In genomic region chr9:68980341-68980914, GRCh38 we compare ENCODE assay signal across 19 cellular contexts. TPM values are rescaled to one million over a fixed set of nuclear protein-coding genes. Genes with fewer than 3 reads are reported as not detected.
A peak's percentile ranks its signal among the peaks of the same experiment; 100 is the strongest.
DNase-seq lines count a peak whose midpoint lies in the region; ATAC-seq and TF ChIP-seq lines count a peak whose summit lies in the region.
"Had no signal": no experiment of that assay in that cellular context is flagged by ENCODE, and none has a peak within 500 bp of the region (broad histone marks: within the 10 kb centered on the region; RNA-seq: fewer than 3 reads in every experiment).

No MANE protein-coding gene starts in this region.

- peak overlapping the region; percentile 83 for H3K4me2 ChIP-seq in BLaER1
- peak overlapping the region; percentile 49; the same call in 1 of the 2 replicates for H3K4me2 ChIP-seq in GM23338

- H3K4me3 ChIP-seq in BLaER1 (no peak overlapping the region), GM23338 (no peak overlapping the region), mucosa of rectum (ENCODE audit: low read length in 2 of 2) (no peak overlapping the region)
- H3K4me3 ChIP-seq: uterus had no signal

- no peaks in the 10 kb centered on the region; the same call in 1 of the 2 replicates for H3F3A ChIP-seq in GM23338 (replicated peaks; ENCODE audit: low read depth)

- 0 out of 2 replicates have a peak, but pooled peaks cover 3% of the 10 kb centered on the region for H3K9me2 ChIP-seq in GM23338 (ENCODE audit: insufficient read depth)

- DNase-seq in GM23338 (ENCODE audit: low spot score): no peak
- DNase-seq in foreskin keratinocyte: no peak
- no peak for DNase-seq in osteocyte (ENCODE audit: extremely low spot score, unreplicated experiment)
- DNase-seq in immature natural killer cell: no peak
- no peak for DNase-seq in AG08396 (ENCODE audit: low spot score)
- DNase-seq: activated CD4-positive, alpha-beta T cell treated with anti-CD3 and anti-CD28 coated beads, Interleukin-2, amount 50 U/mL, for 48 hours; Calu3; midbrain; NCI-H774; RPMI8226; T-helper 17 cell; uterus had no signal

- H2AFZ ChIP-seq in GM23338: peak overlapping the region; percentile 81
- H2AFZ ChIP-seq: parathyroid adenoma had no signal

- H3K36me3 Mint-ChIP-seq in GM23338 (ENCODE audit: low read depth): peaks cover 17% of the 10 kb centered on the region; the same call in 2 of the 3 replicates
- peaks cover 9% of the 10 kb centered on the region for H3K36me3 Mint-ChIP-seq in brain
- no peaks in the 10 kb centered on the region for H3K36me3 Mint-ChIP-seq in osteocyte (ENCODE audit: unreplicated experiment)
- H3K36me3 Mint-ChIP-seq in immature natural killer cell: no peaks in the 10 kb centered on the region

- ATAC-seq in GM23338 (no peak), foreskin keratinocyte (no peak)
- ATAC-seq: T-helper 17 cell had no signal

- H3K4me1 Mint-ChIP-seq in GM23338: peaks cover 30% of the 10 kb centered on the region
- peaks cover 57% of the 10 kb centered on the region for H3K4me1 Mint-ChIP-seq in brain
- H3K4me1 Mint-ChIP-seq in osteocyte (ENCODE audit: unreplicated experiment): no peaks in the 10 kb centered on the region
- peaks cover 7 to 8% of the 10 kb centered on the region in 2 donors for H3K4me1 Mint-ChIP-seq in immature natural killer cell

- H3K9me3 ChIP-seq in BLaER1: peaks cover 6% of the 10 kb centered on the region
- no peaks in the 10 kb centered on the region for H3K9me3 ChIP-seq in mucosa of rectum (ENCODE audit: control insufficient read depth in 2 of 2, low read length in 2 of 2)
- H3K9me3 ChIP-seq: uterus had no signal

- H3K9me3 Mint-ChIP-seq in GM23338 (peaks cover 13% of the 10 kb centered on the region), brain (peaks cover 3 to 7% (median 6%) of the 10 kb centered on the region in 5 experiments), osteocyte (ENCODE audit: unreplicated experiment) (no peaks in the 10 kb centered on the region), immature natural killer cell (no peaks in the 10 kb centered on the region)

- H3K27ac ChIP-seq in BLaER1 (no peak overlapping the region), GM23338 (ENCODE audit: low read depth) (0 out of 2 replicates have a peak overlapping the region, but pooled peaks have one; percentile 34), mucosa of rectum (ENCODE audit: low read depth in 2 of 2, low read length in 2 of 2) (peak overlapping the region; percentile 0 to 3), foreskin keratinocyte (no peak overlapping the region)
- H3K27ac ChIP-seq: parathyroid adenoma, uterus had no signal

- H3K27me3 ChIP-seq in BLaER1 (no peaks in the 10 kb centered on the region), GM23338 (ENCODE audit: insufficient read depth) (no peaks in the 10 kb centered on the region), mucosa of rectum (ENCODE audit: control insufficient read depth in 2 of 2, insufficient read depth in 2 of 2, low read length in 2 of 2) (no peaks in the 10 kb centered on the region), foreskin keratinocyte (no peaks in the 10 kb centered on the region)
- H3K27me3 ChIP-seq: uterus had no signal

- H3K9ac ChIP-seq in BLaER1 (no peak overlapping the region; the same call in 1 of the 2 replicates), mucosa of rectum (ENCODE audit: low read depth in 1 of 2, low read length in 2 of 2) (peak overlapping the region in 1 of 2 donors; percentile 3)
- H3K9ac ChIP-seq: parathyroid adenoma had no signal

- H3K4me3 Mint-ChIP-seq in GM23338: no peak overlapping the region
- no peak overlapping the region for H3K4me3 Mint-ChIP-seq in brain
- H3K4me3 Mint-ChIP-seq in osteocyte (ENCODE audit: unreplicated experiment): no peak overlapping the region
- H3K4me3 Mint-ChIP-seq in immature natural killer cell: no peak overlapping the region
- H3K4me3 Mint-ChIP-seq: T-helper 17 cell had no signal

- H3K79me2 ChIP-seq in GM23338 (replicated peaks; ENCODE audit: insufficient read depth): no peaks in the 10 kb centered on the region
- H3K79me2 ChIP-seq: parathyroid adenoma had no signal

- H3K27me3 Mint-ChIP-seq in GM23338 (ENCODE audit: insufficient read depth, low read depth, poor library complexity) (no peaks in the 10 kb centered on the region), brain (peaks cover 4% of the 10 kb centered on the region), osteocyte (ENCODE audit: unreplicated experiment) (peaks cover 12% of the 10 kb centered on the region), immature natural killer cell (ENCODE audit: low read depth in 3 of 3) (peaks cover 0 to 2% (median 1%) of the 10 kb centered on the region in 3 donors)

- H3K27ac Mint-ChIP-seq in GM23338 (peak overlapping the region; percentile 82), brain (peak overlapping the region in 4 of 5 experiments; percentile 26 to 95 (median 60)), osteocyte (ENCODE audit: unreplicated experiment) (no peak overlapping the region), immature natural killer cell (no peak overlapping the region)

- H3K36me3 ChIP-seq in BLaER1: 0 out of 2 replicates have a peak, but pooled peaks cover 4% of the 10 kb centered on the region
- no peaks in the 10 kb centered on the region for H3K36me3 ChIP-seq in GM23338 (ENCODE audit: insufficient read depth)
- H3K36me3 ChIP-seq in mucosa of rectum (ENCODE audit: control insufficient read depth in 2 of 2, insufficient read depth in 2 of 2, low read length in 2 of 2): peaks cover 0 to under 1% of the 10 kb centered on the region in 2 donors
- H3K36me3 ChIP-seq: uterus had no signal

- H3K4me1 ChIP-seq in BLaER1 (peaks cover 49% of the 10 kb centered on the region), GM23338 (ENCODE audit: insufficient read depth) (peaks cover 21% of the 10 kb centered on the region), mucosa of rectum (ENCODE audit: control insufficient read depth in 2 of 2, insufficient read depth in 2 of 2, low read length in 2 of 2) (peaks cover 21 to 35% of the 10 kb centered on the region in 2 donors), foreskin keratinocyte (no peaks in the 10 kb centered on the region)
- H3K4me1 ChIP-seq: parathyroid adenoma had no signal

- TF ChIP-seq CTCF in GM23338 (conservative IDR thresholded peaks at IDR 0.05; ENCODE audit: low read depth in 2 of 2) (no peak), brain (conservative IDR thresholded peaks at IDR 0.05) (no peak), foreskin keratinocyte (conservative IDR thresholded peaks at IDR 0.05) (no peak), osteocyte (IDR thresholded peaks at IDR 0.05) (no peak)

- H4K20me1 ChIP-seq in BLaER1 (no peaks in the 10 kb centered on the region), GM23338 (replicated peaks; ENCODE audit: insufficient read depth) (no peaks in the 10 kb centered on the region)

TF ChIP-seq in GM23338, 12 proteins besides CTCF, POLR2A, EP300 and RAD21:
- TF ChIP-seq REST (IDR thresholded peaks at IDR 0.05; ENCODE audit: unreplicated experiment): no peak
- no peak for TF ChIP-seq ZNF331 (CRISPR knock-in tag; IDR thresholded peaks at IDR 0.05; ENCODE audit: low read depth)
- no peak for TF ChIP-seq NANOG (IDR thresholded peaks at IDR 0.05; ENCODE audit: borderline replicate concordance)
- no peak for TF ChIP-seq POLR2AphosphoS5 (IDR thresholded peaks at IDR 0.05; ENCODE audit: low read depth)

RNA-seq across cellular contexts. Expression of gene PRKACG, which starts 33.5 kb away (rescaled TPM):
- not detected in 2 replicates for total RNA-seq in GM23338 (2014; rRNA removed; shearing (Covaris generic))
- not detected in 2 replicates for polyA plus RNA-seq in GM23338 (2016; fragmentation: Nextera tagmentation; extraction: Ambion mirVana)
- polyA plus RNA-seq in brain (ENCODE audit: insufficient read depth, low read depth, low replicate concordance): not detected
- total RNA-seq in foreskin keratinocyte: not detected in 2 replicates
- polyA plus RNA-seq in foreskin keratinocyte: not detected in 2 replicates
- not detected in 2 replicates for total RNA-seq in osteocyte
- not detected for polyA plus RNA-seq in immature natural killer cell
- total RNA-seq: Calu3, cerebellum, endothelial cell of umbilical vein, T-helper 17 cell, uterus had no signal
- polyA plus RNA-seq: adipose tissue, endothelial cell of umbilical vein had no signal

RNA-seq across cellular contexts. Expression of gene FXN, which starts 55.1 kb away (rescaled TPM):
- total RNA-seq in GM23338 (2014; rRNA removed; shearing (Covaris generic)): 17.8 and 26.1 TPM in 2 replicates
- polyA plus RNA-seq in GM23338 (2016; fragmentation: Nextera tagmentation; extraction: Ambion mirVana) (55.0 and 66.4 TPM in 2 replicates), brain (ENCODE audit: insufficient read depth, low read depth, low replicate concordance) (9.9 TPM), foreskin keratinocyte (30.6 and 31.9 TPM in 2 replicates), immature natural killer cell (10 to 100 TPM; 46.3 to 68.9 (median 59.1) TPM)
- total RNA-seq in foreskin keratinocyte (21.2 and 23.0 TPM in 2 replicates), osteocyte (9.8 and 11.2 TPM in 2 replicates)

Comparison
In these comparisons a context has a peak if more than half of its experiments do, and no peak if none do; other contexts are left out.
1. H3K27ac ChIP-seq: peak in GM23338 (single experiment) and mucosa of rectum (2 of 2); none in BLaER1 (single experiment) and foreskin keratinocyte (single experiment).
2. H3K27ac Mint-ChIP-seq: peak in GM23338 (single experiment) and brain (4 of 5); none in osteocyte (single experiment) and immature natural killer cell (0 of 6).